Comparison of ENCODE assay signal across 8 cellular contexts in genomic region chr7:149460493-149461330, GRCh38. TPM values are rescaled to one million over a fixed set of nuclear protein-coding genes. Genes with fewer than 3 reads are reported as not detected.
DNase-seq lines count a peak whose midpoint lies in the region; ATAC-seq and TF ChIP-seq lines count a peak whose summit lies in the region.

Gene ZNF777, minus strand, starts transcription at chr7:149461062. Its CDS starts 5,040 bp downstream, at chr7:149456022.

- H2AFZ ChIP-seq in osteoblast (ENCODE audit: low read length): peak within 1 kb of the TSS; percentile 98

- H3K27ac ChIP-seq in SJCRH30 (peak within 1 kb of the TSS; percentile 40), osteoblast (ENCODE audit: low read depth, low read length) (peak within 1 kb of the TSS; percentile 39), thoracic aorta (peak within 1 kb of the TSS; percentile 66 to 69)

- H3K4me3 ChIP-seq in SJCRH30 (peak within 1 kb of the TSS; percentile 80), osteoblast (ENCODE audit: insufficient read depth, low read length) (peak within 1 kb of the TSS; percentile 81), thoracic aorta (peak within 1 kb of the TSS; percentile 80)

- H3K36me3 ChIP-seq in SJCRH30: no peaks in the 10 kb centered on the region
- H3K36me3 ChIP-seq in osteoblast (ENCODE audit: insufficient read depth, low read length): no peaks in the 10 kb centered on the region
- H3K36me3 ChIP-seq in thoracic aorta: peaks cover 5% of the 10 kb centered on the region

- H4K20me1 ChIP-seq in osteoblast (ENCODE audit: insufficient read depth, low read length): peaks cover 23% of the 10 kb centered on the region

- H3K4me1 ChIP-seq in SJCRH30 (no peaks in the 10 kb centered on the region), osteoblast (ENCODE audit: insufficient read depth, low read length) (peaks cover 19% of the 10 kb centered on the region), thoracic aorta (ENCODE audit: control insufficient read depth in 1 of 2, low read depth in 2 of 2) (peaks cover 10 to 18% of the 10 kb centered on the region in 2 donors)

- ATAC-seq in thoracic aorta (ENCODE audit: insufficient number of reproducible peaks, low FRiP score, low read depth): peak; percentile 85

- DNase-seq in GDM1 (lab: John Stamatoyannopoulos, UW): peak; percentile 69
- DNase-seq in GOT3 (lab: John Stamatoyannopoulos, UW): peak; percentile 44
- peak; percentile 82 to 87 for DNase-seq in SJCRH30
- peak; percentile 85 for DNase-seq in activated naive CD4-positive, alpha-beta T cell treated with Interleukin-2 at 50 U/mL for 16 hours
- peak; percentile 25 for DNase-seq in glomerular endothelial cell (ENCODE audit: extremely low read depth, low read depth, low spot score)
- peak; percentile 100 for DNase-seq in osteoblast (ENCODE audit: insufficient read length, low spot score, missing footprints)
- DNase-seq in thoracic aorta (ENCODE audit: low spot score): peak; percentile 43

- TF ChIP-seq CTCF in LNCAP (IDR thresholded peaks at IDR 0.05) (peak; percentile 69), osteoblast (IDR thresholded peaks at IDR 0.05; ENCODE audit: extremely low read depth, low read depth, low read length) (peak; percentile 50), thoracic aorta (IDR thresholded peaks at IDR 0.05) (peak; percentile 49)

- H3K4me2 ChIP-seq in osteoblast (ENCODE audit: insufficient read depth, low read length): peak within 1 kb of the TSS; percentile 88

- no peaks in the 10 kb centered on the region for H3K9me3 ChIP-seq in SJCRH30 (replicated peaks)
- H3K9me3 ChIP-seq in osteoblast (ENCODE audit: low read depth, low read length): no peaks in the 10 kb centered on the region
- H3K9me3 ChIP-seq in thoracic aorta: no peaks in the 10 kb centered on the region

- H3K79me2 ChIP-seq in osteoblast (ENCODE audit: insufficient read depth, low read length): peaks cover 40% of the 10 kb centered on the region

- H3K27me3 ChIP-seq in SJCRH30: no peaks in the 10 kb centered on the region
- H3K27me3 ChIP-seq in osteoblast (ENCODE audit: insufficient read depth, low read length): no peaks in the 10 kb centered on the region
- no peaks in the 10 kb centered on the region for H3K27me3 ChIP-seq in thoracic aorta (replicated peaks; ENCODE audit: insufficient read depth)

RNA-seq across cellular contexts. Expression of gene ZNF777, which starts in this region (rescaled TPM):
- 8.2 and 9.4 TPM in 2 replicates for total RNA-seq in SJCRH30 (2014; rRNA removed; shearing (Covaris generic))
- total RNA-seq in glomerular endothelial cell (14.3 and 14.9 TPM in 2 replicates), osteoblast (7.6 and 8.0 TPM in 2 replicates), thoracic aorta (1 to 10 TPM; 5.3 to 8.2 TPM)

Comparison
In these comparisons a context has a peak if more than half of its experiments do, and no peak if none do; other contexts are left out.
1. Peak in every context shown above with its lines: DNase-seq, ATAC-seq, H3K4me3 ChIP-seq and H3K27ac ChIP-seq.
2. DNase-seq: peak in every context shown above with its lines; median percentile 100 in osteoblast; 85 in activated naive CD4-positive, alpha-beta T cell treated with Interleukin-2 at 50 U/mL for 16 hours; 84 in SJCRH30; 69 in GDM1; 44 in GOT3; 43 in thoracic aorta; 25 in glomerular endothelial cell.